In the genomic region with DNA sequence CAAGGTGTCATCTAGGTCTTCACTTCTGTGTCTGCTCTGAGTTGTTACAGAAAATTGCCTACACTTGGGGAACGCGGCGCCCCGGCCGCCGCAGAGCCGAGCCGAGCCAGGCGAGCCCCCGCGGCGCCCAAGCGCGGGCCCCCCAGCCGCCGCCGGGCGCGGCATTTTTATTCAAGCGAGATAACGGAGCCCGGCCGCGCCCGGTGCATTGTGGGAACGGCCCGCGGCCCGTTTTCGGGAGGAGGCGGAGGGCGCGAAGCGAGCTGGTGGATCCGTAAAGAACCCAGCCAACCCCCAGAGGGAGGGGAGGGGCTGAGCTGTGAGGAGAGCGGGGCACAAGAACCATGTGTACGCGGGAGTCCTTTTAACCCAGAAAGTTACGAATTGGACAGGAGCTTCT, we compare ENCODE assay signal across 1 cellular context.
TF ChIP-seq lines count a peak whose summit lies in the region.

No MANE protein-coding gene starts in this region.

TF ChIP-seq in GM23338, 12 proteins besides CTCF, POLR2A, EP300 and RAD21 (continued from another document):
- TF ChIP-seq, protein P1, sequence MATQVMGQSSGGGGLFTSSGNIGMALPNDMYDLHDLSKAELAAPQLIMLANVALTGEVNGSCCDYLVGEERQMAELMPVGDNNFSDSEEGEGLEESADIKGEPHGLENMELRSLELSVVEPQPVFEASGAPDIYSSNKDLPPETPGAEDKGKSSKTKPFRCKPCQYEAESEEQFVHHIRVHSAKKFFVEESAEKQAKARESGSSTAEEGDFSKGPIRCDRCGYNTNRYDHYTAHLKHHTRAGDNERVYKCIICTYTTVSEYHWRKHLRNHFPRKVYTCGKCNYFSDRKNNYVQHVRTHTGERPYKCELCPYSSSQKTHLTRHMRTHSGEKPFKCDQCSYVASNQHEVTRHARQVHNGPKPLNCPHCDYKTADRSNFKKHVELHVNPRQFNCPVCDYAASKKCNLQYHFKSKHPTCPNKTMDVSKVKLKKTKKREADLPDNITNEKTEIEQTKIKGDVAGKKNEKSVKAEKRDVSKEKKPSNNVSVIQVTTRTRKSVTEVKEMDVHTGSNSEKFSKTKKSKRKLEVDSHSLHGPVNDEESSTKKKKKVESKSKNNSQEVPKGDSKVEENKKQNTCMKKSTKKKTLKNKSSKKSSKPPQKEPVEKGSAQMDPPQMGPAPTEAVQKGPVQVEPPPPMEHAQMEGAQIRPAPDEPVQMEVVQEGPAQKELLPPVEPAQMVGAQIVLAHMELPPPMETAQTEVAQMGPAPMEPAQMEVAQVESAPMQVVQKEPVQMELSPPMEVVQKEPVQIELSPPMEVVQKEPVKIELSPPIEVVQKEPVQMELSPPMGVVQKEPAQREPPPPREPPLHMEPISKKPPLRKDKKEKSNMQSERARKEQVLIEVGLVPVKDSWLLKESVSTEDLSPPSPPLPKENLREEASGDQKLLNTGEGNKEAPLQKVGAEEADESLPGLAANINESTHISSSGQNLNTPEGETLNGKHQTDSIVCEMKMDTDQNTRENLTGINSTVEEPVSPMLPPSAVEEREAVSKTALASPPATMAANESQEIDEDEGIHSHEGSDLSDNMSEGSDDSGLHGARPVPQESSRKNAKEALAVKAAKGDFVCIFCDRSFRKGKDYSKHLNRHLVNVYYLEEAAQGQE (IDR thresholded peaks at IDR 0.05; ENCODE audit: unreplicated experiment), result no peak
TF ChIP-seq in GM23338: peak in this region for 0.
